13 cellular contexts compared by ENCODE assay signal in genomic region chr9:31323726-31324444, GRCh38.
DNase-seq lines count a peak whose midpoint lies in the region; ATAC-seq lines count a peak whose summit lies in the region.
"Had no signal": no experiment of that assay in that cellular context is flagged by ENCODE, and none has a peak within 500 bp of the region (broad histone marks: within the 10 kb centered on the region; RNA-seq: fewer than 3 reads in every experiment).

No MANE protein-coding gene starts in this region.

- no peaks in the 10 kb centered on the region for H3K36me3 Mint-ChIP-seq in activated T-cell treated with anti-CD3 and anti-CD28 coated beads, Interleukin-2, amount 50 U/mL, for 4 hours (ENCODE audit: insufficient read depth)
- H3K36me3 Mint-ChIP-seq in activated naive CD8-positive, alpha-beta T cell treated with anti-CD3 and anti-CD28 coated beads for 36 hours: peaks cover 5% of the 10 kb centered on the region

- peak overlapping the region; percentile 76 for H3K27ac Mint-ChIP-seq in activated naive CD8-positive, alpha-beta T cell treated with anti-CD3 and anti-CD28 coated beads for 36 hours

- peaks cover 31% of the 10 kb centered on the region for H3K4me1 Mint-ChIP-seq in activated T-cell treated with anti-CD3 and anti-CD28 coated beads, Interleukin-2, amount 50 U/mL, for 4 hours (ENCODE audit: low read depth)
- H3K4me1 Mint-ChIP-seq in activated naive CD8-positive, alpha-beta T cell treated with anti-CD3 and anti-CD28 coated beads for 36 hours: peaks cover 11% of the 10 kb centered on the region

- peak overlapping the region; percentile 34 for H3K4me3 Mint-ChIP-seq in activated T-cell treated with anti-CD3 and anti-CD28 coated beads, Interleukin-2, amount 50 U/mL, for 4 hours
- no peak overlapping the region for H3K4me3 Mint-ChIP-seq in activated naive CD8-positive, alpha-beta T cell treated with anti-CD3 and anti-CD28 coated beads for 36 hours

- intact Hi-C loops in left cardiac atrium (cut with DNase I): no loop called here

- no peak for DNase-seq in activated T-cell treated with anti-CD3 and anti-CD28 coated beads, Interleukin-2, amount 50 U/mL, for 4 hours
- DNase-seq in activated T-cell treated with anti-CD3 and anti-CD28 coated beads for 4 hours: no peak
- DNase-seq in activated naive CD8-positive, alpha-beta T cell treated with anti-CD3 and anti-CD28 coated beads for 36 hours: no peak
- no peak for DNase-seq in stimulated activated naive CD8-positive, alpha-beta T cell treated with anti-CD3 and anti-CD28 coated beads, Interleukin-15, Interleukin-2, amounts not matched to agents 100 U/mL and 50 U/mL, for 24 hours
- DNase-seq in left cardiac atrium: no peak
- no peak for DNase-seq in NCI-H345 treated with DMSO at 0.1 percent for 48 hours (lab: John Stamatoyannopoulos, UW; ENCODE audit: unreplicated experiment)
- no peak for DNase-seq in hypothalamus (lab: John Stamatoyannopoulos, UW)
- DNase-seq: activated CD4-positive, alpha-beta T cell treated with anti-CD3 and anti-CD28 coated beads, Interleukin-2, amount 50 U/mL, for 1 hour; MG63; midbrain; NCI-H524; testis had no signal

- peak; percentile 43 to 67 for ATAC-seq in activated T-cell treated with anti-CD3 and anti-CD28 coated beads, Interleukin-2, amount 50 U/mL, for 4 hours
- ATAC-seq in HG03432 (IDR thresholded peaks at IDR 0.05; ENCODE audit: unreplicated experiment) (peak; percentile 62), left cardiac atrium (no peak)
- peak; percentile 49 for ATAC-seq in stimulated activated naive CD8-positive, alpha-beta T cell treated with anti-CD3 and anti-CD28 coated beads, Interleukin-15, Interleukin-2, amounts not matched to agents 100 U/mL and 50 U/mL, for 24 hours

- H3K9me3 Mint-ChIP-seq in activated T-cell treated with anti-CD3 and anti-CD28 coated beads, Interleukin-2, amount 50 U/mL, for 4 hours: no peaks in the 10 kb centered on the region
- H3K9me3 Mint-ChIP-seq in activated naive CD8-positive, alpha-beta T cell treated with anti-CD3 and anti-CD28 coated beads for 36 hours: peaks cover 13% of the 10 kb centered on the region

- no peaks in the 10 kb centered on the region for H3K27me3 Mint-ChIP-seq in activated T-cell treated with anti-CD3 and anti-CD28 coated beads, Interleukin-2, amount 50 U/mL, for 4 hours (ENCODE audit: low read depth)
- H3K27me3 Mint-ChIP-seq in activated naive CD8-positive, alpha-beta T cell treated with anti-CD3 and anti-CD28 coated beads for 36 hours: no peaks in the 10 kb centered on the region

Comparison
In these comparisons a context has a peak if more than half of its experiments do, and no peak if none do; other contexts are left out.
1. ATAC-seq: peak in activated T-cell treated with anti-CD3 and anti-CD28 coated beads, Interleukin-2, amount 50 U/mL, for 4 hours (2 of 2), HG03432 (single experiment) and stimulated activated naive CD8-positive, alpha-beta T cell treated with anti-CD3 and anti-CD28 coated beads, Interleukin-15, Interleukin-2, amounts not matched to agents 100 U/mL and 50 U/mL, for 24 hours (single experiment); none in left cardiac atrium (0 of 2).